In genomic region chr22:41237707-41238569, GRCh38 we compare ENCODE assay signal across 8 cellular contexts. TPM values are rescaled to one million over a fixed set of nuclear protein-coding genes. Genes with fewer than 3 reads are reported as not detected.
DNase-seq lines count a peak whose midpoint lies in the region; ATAC-seq and TF ChIP-seq lines count a peak whose summit lies in the region.

No MANE protein-coding gene starts in this region.

- H3K4me2 ChIP-seq in OCI-LY7 (ENCODE audit: low read length): peak overlapping the region; percentile 43; the same call in 1 of the 2 replicates

- H3K4me3 Mint-ChIP-seq in osteocyte (ENCODE audit: unreplicated experiment): no peak overlapping the region

- H3K27ac Mint-ChIP-seq in osteocyte (ENCODE audit: unreplicated experiment): no peak overlapping the region

- CTCF ChIA-PET in OCI-LY7 (lab: Charles Lee; ENCODE audit: unreplicated experiment): interaction anchor here (0.6 to 2.0 kb wide), 4 partner anchors 46 to 429 kb away, joined by 3 to 10 read pairs (median 3); no protein-coding TSS in a partner anchor

- intact Hi-C loops in OCI-LY7 (cut with micrococcal nuclease; ENCODE audit: unreplicated experiment): loop anchor here (1.0 kb wide), 1 partner anchor 316 kb away; no protein-coding TSS in a partner anchor

- no peaks in the 10 kb centered on the region for H3K27me3 ChIP-seq in thoracic aorta (replicated peaks; ENCODE audit: insufficient read depth)

- H3K4me1 Mint-ChIP-seq in osteocyte (ENCODE audit: unreplicated experiment): peaks cover 4% of the 10 kb centered on the region

- no peaks in the 10 kb centered on the region for H3K36me3 Mint-ChIP-seq in osteocyte (ENCODE audit: unreplicated experiment)

- H3K27me3 Mint-ChIP-seq in osteocyte (ENCODE audit: unreplicated experiment): no peaks in the 10 kb centered on the region

- H3K27ac ChIP-seq in OCI-LY7 (ENCODE audit: low read depth, low read length, poor library complexity, severe bottlenecking) (no peak overlapping the region), thoracic aorta (no peak overlapping the region)

- DNase-seq in OCI-LY7 (ENCODE audit: low spot score) (peak; percentile 79), glomerular visceral epithelial cell (ENCODE audit: extremely low spot score) (peak; percentile 67), osteocyte (ENCODE audit: extremely low spot score, unreplicated experiment) (no peak), thoracic aorta (ENCODE audit: low spot score) (no peak), NCI-H1048 (lab: John Stamatoyannopoulos, UW) (no peak)
- peak; percentile 92 for DNase-seq in activated effector memory CD4-positive, alpha-beta T cell treated with anti-CD3 and anti-CD28 coated beads, Interleukin-2, amount 50 U/mL, for 16 hours

- ATAC-seq in GM18502 (IDR thresholded peaks at IDR 0.05; ENCODE audit: poor library complexity, unreplicated experiment) (peak; percentile 66), HG03045 (IDR thresholded peaks at IDR 0.05; ENCODE audit: unreplicated experiment) (peak; percentile 60), thoracic aorta (ENCODE audit: insufficient number of reproducible peaks, low FRiP score, low read depth) (no peak)

- no peaks in the 10 kb centered on the region for H4K20me1 ChIP-seq in OCI-LY7 (ENCODE audit: insufficient read depth, low read length)

- peak overlapping the region; percentile 24 for H3K4me3 ChIP-seq in OCI-LY7 (ENCODE audit: low read depth, low read length, poor library complexity, severe bottlenecking)
- H3K4me3 ChIP-seq in thoracic aorta: peak overlapping the region; percentile 67

- H3K9me3 Mint-ChIP-seq in osteocyte (ENCODE audit: unreplicated experiment): no peaks in the 10 kb centered on the region

- H3K4me1 ChIP-seq in OCI-LY7 (ENCODE audit: insufficient read depth, low read length, poor library complexity, severe bottlenecking) (peaks cover 9% of the 10 kb centered on the region), thoracic aorta (ENCODE audit: control insufficient read depth in 1 of 2, low read depth in 2 of 2) (peaks cover 4 to 14% of the 10 kb centered on the region in 2 donors)

- POLR2A ChIA-PET in OCI-LY7 (lab: Charles Lee): interaction anchor here (0.5 to 1.1 kb wide), 3 partner anchors 48 to 329 kb away, joined by 3 read pairs; partner anchors contain the start of gene RANGAP1

- peak; percentile 76 for TF ChIP-seq CTCF in OCI-LY7 (conservative IDR thresholded peaks at IDR 0.05; ENCODE audit: low read length)
- peak; percentile 31 for TF ChIP-seq CTCF in osteocyte (IDR thresholded peaks at IDR 0.05)
- TF ChIP-seq CTCF in thoracic aorta (IDR thresholded peaks at IDR 0.05): peak; percentile 43

- H3K36me3 ChIP-seq in OCI-LY7 (ENCODE audit: insufficient read depth, low read length) (no peaks in the 10 kb centered on the region), thoracic aorta (no peaks in the 10 kb centered on the region)

- H3K9me2 ChIP-seq in OCI-LY7 (ENCODE audit: insufficient read depth, low read length): no peaks in the 10 kb centered on the region

- H3K9me3 ChIP-seq in OCI-LY7 (ENCODE audit: low read length) (no peaks in the 10 kb centered on the region), thoracic aorta (no peaks in the 10 kb centered on the region)

- no peaks in the 10 kb centered on the region for H3K79me2 ChIP-seq in OCI-LY7 (ENCODE audit: insufficient read depth, low read depth, low read length)

- peak overlapping the region; percentile 10; the same call in 1 of the 2 replicates for H2AFZ ChIP-seq in OCI-LY7 (ENCODE audit: low read length)

- BruUV-seq in OCI-LY7 (replicated peaks; lab: Mats Ljungman, UMichigan): no TSS peak

RNA-seq across cellular contexts. Expression of gene CHADL, which starts 2.8 kb away (rescaled TPM):
- 0.26 and 0.60 TPM in 2 replicates for total RNA-seq in OCI-LY7 (2014; rRNA removed; shearing (Covaris generic))
- total RNA-seq in OCI-LY7 (2022) (0.42 TPM in 1 of 2 replicates, not detected in the other), osteocyte (0.43 TPM in 1 of 2 replicates, not detected in the other), thoracic aorta (1 to 10 TPM; 3.2 to 4.9 TPM)

RNA-seq across cellular contexts. Expression of gene L3MBTL2, which starts 32.8 kb away (rescaled TPM):
- 23.3 and 28.1 TPM in 2 replicates for total RNA-seq in OCI-LY7 (2014; rRNA removed; shearing (Covaris generic))
- 25.6 and 33.4 TPM in 2 replicates for total RNA-seq in OCI-LY7 (2022)
- total RNA-seq in osteocyte: 25.9 and 26.4 TPM in 2 replicates
- total RNA-seq in thoracic aorta: 10 to 100 TPM; 14.8 to 21.4 TPM

RNA-seq across cellular contexts. Expression of gene RANGAP1, which starts 48.0 kb away (rescaled TPM):
- 81.7 and 108 TPM in 2 replicates for total RNA-seq in OCI-LY7 (2014; rRNA removed; shearing (Covaris generic))
- total RNA-seq in OCI-LY7 (2022): 119 and 128 TPM in 2 replicates
- 49.0 and 49.7 TPM in 2 replicates for total RNA-seq in osteocyte
- total RNA-seq in thoracic aorta: 10 to 100 TPM; 42.0 to 42.7 TPM

Comparison
In these comparisons a context has a peak if more than half of its experiments do, and no peak if none do; other contexts are left out.
1. DNase-seq: peak in OCI-LY7 (single experiment), activated effector memory CD4-positive, alpha-beta T cell treated with anti-CD3 and anti-CD28 coated beads, Interleukin-2, amount 50 U/mL, for 16 hours (single experiment) and glomerular visceral epithelial cell (single experiment); none in osteocyte (single experiment), thoracic aorta (single experiment) and NCI-H1048 (single experiment).
2. Peak in every context shown above with its lines, with median percentiles within 50 percentile points of each other: CTCF ChIP-seq.